ENCODE assay signal across 8 cellular contexts in the genomic region with DNA sequence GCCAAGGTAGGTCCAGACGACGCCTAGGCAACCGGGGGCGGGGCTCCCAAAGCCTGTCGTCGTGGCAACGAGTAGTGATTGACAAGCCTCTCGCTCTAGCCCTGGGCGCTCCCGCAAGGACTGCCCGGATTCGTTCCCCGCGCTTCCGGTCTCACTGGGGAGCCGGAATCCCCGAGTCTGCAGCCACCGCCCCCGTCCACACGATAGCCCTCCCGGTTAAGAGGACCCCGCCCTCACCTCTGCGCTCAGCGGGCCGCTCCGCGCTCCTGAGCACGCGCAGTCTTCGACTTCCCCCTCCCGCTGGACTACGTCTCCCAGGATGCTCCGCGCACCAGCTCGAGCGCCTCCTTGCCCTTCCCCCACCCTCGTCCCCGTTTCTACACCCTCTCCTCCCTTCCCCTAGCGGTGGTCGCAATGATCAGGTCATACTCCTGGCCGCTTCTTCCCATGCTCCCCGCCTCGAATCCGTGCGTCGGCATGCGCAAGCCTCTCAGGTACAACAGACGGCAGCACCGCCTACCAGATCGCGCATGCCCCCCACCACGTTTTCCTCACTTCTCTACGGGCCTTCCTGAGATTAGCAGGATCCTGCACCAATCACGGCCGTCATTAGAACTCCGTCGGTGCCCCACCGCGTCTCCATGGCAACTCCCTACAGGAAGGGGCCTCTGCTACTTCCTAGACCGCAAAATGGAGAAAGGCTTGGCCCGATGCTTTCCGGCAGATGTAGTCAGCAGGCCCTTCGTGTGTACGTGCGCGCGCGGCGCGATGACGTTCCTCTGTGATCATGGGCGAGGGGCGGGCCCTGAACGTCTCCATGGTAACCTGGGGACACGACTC. TPM values are rescaled to one million over a fixed set of nuclear protein-coding genes. Genes with fewer than 3 reads are reported as not detected.
DNase-seq lines count a peak whose midpoint lies in the region; ATAC-seq and TF ChIP-seq lines count a peak whose summit lies in the region.

A gene (minus strand): TSS at position 518 of the 840 bp plus-strand sequence. CDS start 1,946 bp downstream, outside the sequence.

- DNase-seq in GM10266 (ENCODE audit: extremely low spot score) (peak; percentile 97), heart left ventricle (peak; percentile 99 to 100 (median 100)), pulmonary artery endothelial cell (ENCODE audit: low read depth, low spot score) (peak; percentile 100), aorta (peak; percentile 100), AML-193 (lab: John Stamatoyannopoulos, UW) (no peak)
- peak; percentile 100 for DNase-seq in activated naive CD8-positive, alpha-beta T cell treated with anti-CD3 and anti-CD28 coated beads for 36 hours

- H3K9me3 Mint-ChIP-seq in activated naive CD8-positive, alpha-beta T cell treated with anti-CD3 and anti-CD28 coated beads for 36 hours, result no peaks in the 10 kb centered on the region

- peak within 1 kb of the TSS; percentile 88 to 99 (median 96) for H3K27ac ChIP-seq in heart left ventricle
- H3K27ac ChIP-seq in aorta (ENCODE audit: low read depth in 1 of 2, low read length in 2 of 2), result peak within 1 kb of the TSS in 1 of 2 donors; percentile 81

- peak within 1 kb of the TSS; percentile 89 for H3K4me3 Mint-ChIP-seq in activated naive CD8-positive, alpha-beta T cell treated with anti-CD3 and anti-CD28 coated beads for 36 hours

- H3K27ac Mint-ChIP-seq in activated naive CD8-positive, alpha-beta T cell treated with anti-CD3 and anti-CD28 coated beads for 36 hours, result peak within 1 kb of the TSS; percentile 99

- H3K9me3 ChIP-seq in heart left ventricle (no peaks in the 10 kb centered on the region), aorta (ENCODE audit: control insufficient read depth, low read length) (no peaks in the 10 kb centered on the region)

- intact Hi-C loops in heart left ventricle (cut with DNase I), result loop anchor here in 4 of 10 donors (1.0 to 2.0 kb wide), 4 partner anchors 14 to 54 kb away; a partner anchor contains a TSS
- intact Hi-C loops in aorta (cut with DNase I), result loop anchor here in 1 of 2 donors (2.0 kb wide), 1 partner anchor 14 kb away; a partner anchor contains a TSS

- TF ChIP-seq POLR2A in heart left ventricle (IDR thresholded peaks at IDR 0.05), result peak in 1 of 2 donors; percentile 31

- H3K4me3 ChIP-seq in heart left ventricle (peak within 1 kb of the TSS; percentile 36 to 89 (median 77)), aorta (ENCODE audit: low read length in 2 of 2) (peak within 1 kb of the TSS; percentile 13 to 28)

- TF ChIP-seq CTCF in GM10266 (IDR thresholded peaks at IDR 0.05; ENCODE audit: control insufficient read depth, insufficient read depth, low read depth, missing control alignments), result no peak
- TF ChIP-seq CTCF in heart left ventricle (IDR thresholded peaks at IDR 0.05), result peak in 3 of 12 donors; percentile 7 to 30 (median 12)

- H3K27me3 ChIP-seq in heart left ventricle (no peaks in the 10 kb centered on the region), aorta (ENCODE audit: control insufficient read depth in 1 of 2, insufficient read depth in 2 of 2, low read length in 1 of 2) (no peaks in the 10 kb centered on the region)

- peaks cover 13% of the 10 kb centered on the region for H3K36me3 Mint-ChIP-seq in activated naive CD8-positive, alpha-beta T cell treated with anti-CD3 and anti-CD28 coated beads for 36 hours

- peak; percentile 48 for ATAC-seq in HG02571 (IDR thresholded peaks at IDR 0.05; ENCODE audit: unreplicated experiment)
- ATAC-seq in heart left ventricle, result peak; percentile 77 to 87 (median 84)
- peak; percentile 92 for ATAC-seq in aorta (ENCODE audit: low FRiP score)

- H3K4me1 Mint-ChIP-seq in activated naive CD8-positive, alpha-beta T cell treated with anti-CD3 and anti-CD28 coated beads for 36 hours, result peaks cover 37% of the 10 kb centered on the region

- no peaks in the 10 kb centered on the region for H3K27me3 Mint-ChIP-seq in activated naive CD8-positive, alpha-beta T cell treated with anti-CD3 and anti-CD28 coated beads for 36 hours

- H3K4me1 ChIP-seq in heart left ventricle, result peaks cover 3 to 38% (median 17%) of the 10 kb centered on the region in 12 donors
- no peaks in the 10 kb centered on the region for H3K4me1 ChIP-seq in aorta (ENCODE audit: control insufficient read depth in 1 of 2, insufficient read depth in 2 of 2, low read length in 2 of 2)

- WGBS in heart left ventricle, 4 donors, result 0 to 1% (median 0%) methylated on average over 73 to 75 of the region's 75 CpGs
- 1% methylated on average over 75 of the region's 75 CpGs for WGBS in aorta, 2 donors

- peaks cover 0 to 32% (median 12%) of the 10 kb centered on the region in 9 donors for H3K36me3 ChIP-seq in heart left ventricle
- H3K36me3 ChIP-seq in aorta (ENCODE audit: control insufficient read depth in 1 of 2, insufficient read depth in 2 of 2, low read length in 1 of 2), result no peaks in the 10 kb centered on the region

TF ChIP-seq in PFSK-1, 5 proteins besides CTCF, POLR2A, EP300 and RAD21:
- TF ChIP-seq TAF1 (IDR thresholded peaks at IDR 0.05; ENCODE audit: borderline replicate concordance, insufficient read depth, low read length), result peak; percentile 63; the same call in 1 of the 2 replicates
- TF ChIP-seq POLR2AphosphoS5 (IDR thresholded peaks at IDR 0.05; ENCODE audit: low read depth, low read length), result peak; percentile 54; the same call in 1 of the 2 replicates
- TF ChIP-seq, protein P1, sequence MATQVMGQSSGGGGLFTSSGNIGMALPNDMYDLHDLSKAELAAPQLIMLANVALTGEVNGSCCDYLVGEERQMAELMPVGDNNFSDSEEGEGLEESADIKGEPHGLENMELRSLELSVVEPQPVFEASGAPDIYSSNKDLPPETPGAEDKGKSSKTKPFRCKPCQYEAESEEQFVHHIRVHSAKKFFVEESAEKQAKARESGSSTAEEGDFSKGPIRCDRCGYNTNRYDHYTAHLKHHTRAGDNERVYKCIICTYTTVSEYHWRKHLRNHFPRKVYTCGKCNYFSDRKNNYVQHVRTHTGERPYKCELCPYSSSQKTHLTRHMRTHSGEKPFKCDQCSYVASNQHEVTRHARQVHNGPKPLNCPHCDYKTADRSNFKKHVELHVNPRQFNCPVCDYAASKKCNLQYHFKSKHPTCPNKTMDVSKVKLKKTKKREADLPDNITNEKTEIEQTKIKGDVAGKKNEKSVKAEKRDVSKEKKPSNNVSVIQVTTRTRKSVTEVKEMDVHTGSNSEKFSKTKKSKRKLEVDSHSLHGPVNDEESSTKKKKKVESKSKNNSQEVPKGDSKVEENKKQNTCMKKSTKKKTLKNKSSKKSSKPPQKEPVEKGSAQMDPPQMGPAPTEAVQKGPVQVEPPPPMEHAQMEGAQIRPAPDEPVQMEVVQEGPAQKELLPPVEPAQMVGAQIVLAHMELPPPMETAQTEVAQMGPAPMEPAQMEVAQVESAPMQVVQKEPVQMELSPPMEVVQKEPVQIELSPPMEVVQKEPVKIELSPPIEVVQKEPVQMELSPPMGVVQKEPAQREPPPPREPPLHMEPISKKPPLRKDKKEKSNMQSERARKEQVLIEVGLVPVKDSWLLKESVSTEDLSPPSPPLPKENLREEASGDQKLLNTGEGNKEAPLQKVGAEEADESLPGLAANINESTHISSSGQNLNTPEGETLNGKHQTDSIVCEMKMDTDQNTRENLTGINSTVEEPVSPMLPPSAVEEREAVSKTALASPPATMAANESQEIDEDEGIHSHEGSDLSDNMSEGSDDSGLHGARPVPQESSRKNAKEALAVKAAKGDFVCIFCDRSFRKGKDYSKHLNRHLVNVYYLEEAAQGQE (IDR thresholded peaks at IDR 0.05; ENCODE audit: insufficient read depth in 1 of 2, low read depth in 2 of 2, low read length in 2 of 2), result no peak
- no peak for TF ChIP-seq SIN3A (IDR thresholded peaks at IDR 0.05; ENCODE audit: borderline replicate concordance, insufficient read depth, low read length)
- peak; percentile 99 for TF ChIP-seq FOXP2 (optimal IDR thresholded peaks at IDR 0.05; ENCODE audit: borderline replicate concordance, extremely low read depth, extremely low read length, insufficient read depth)

RNA-seq across cellular contexts. Expression of the gene that starts here (rescaled TPM):
- 27.4 TPM for polyA plus RNA-seq in PFSK-1 (2012; ENCODE audit: insufficient read length, low read depth)
- 10 to 100 TPM in 1 of 2 experiments, 1 to 10 TPM in 1; 10.0 to 10.2 TPM for total RNA-seq in activated naive CD8-positive, alpha-beta T cell treated with anti-CD3 and anti-CD28 coated beads for 36 hours
- total RNA-seq in heart left ventricle (10 to 100 TPM in 2 of 9 donors, 1 to 10 TPM in 7; 7.5 to 12.0 (median 9.1) TPM), pulmonary artery endothelial cell (9.0 and 10.6 TPM in 2 replicates), aorta (10 to 100 TPM; 17.7 to 31.9 TPM)
- polyA plus RNA-seq in heart left ventricle (10 to 100 TPM in 1 of 2 donors, 1 to 10 TPM in 1; 6.2 to 12.5 TPM), aorta (10 to 100 TPM in 1 of 2 donors, 1 to 10 TPM in 1; 6.3 to 81.5 TPM)

Comparison
In these comparisons a context has a peak if more than half of its experiments do, and no peak if none do; other contexts are left out.
1. DNase-seq: peak in GM10266 (single experiment), activated naive CD8-positive, alpha-beta T cell treated with anti-CD3 and anti-CD28 coated beads for 36 hours (single experiment), heart left ventricle (5 of 5), pulmonary artery endothelial cell (single experiment) and aorta (2 of 2); none in AML-193 (0 of 2).
2. Peak in every context shown above with its lines, with median percentiles within 50 percentile points of each other: ATAC-seq.